11 cellular contexts compared by ENCODE assay signal in genomic region chr4:83851261-83852084, GRCh38.
DNase-seq lines count a peak whose midpoint lies in the region; ATAC-seq and TF ChIP-seq lines count a peak whose summit lies in the region.
"Had no signal": no experiment of that assay in that cellular context is flagged by ENCODE, and none has a peak within 500 bp of the region (broad histone marks: within the 10 kb centered on the region; RNA-seq: fewer than 3 reads in every experiment).

No MANE protein-coding gene starts in this region.

- no peak overlapping the region for H3K4me3 Mint-ChIP-seq in chondrocyte (ENCODE audit: unreplicated experiment)
- H3K4me3 Mint-ChIP-seq in CD4-positive, alpha-beta memory T cell, result no peak overlapping the region
- H3K4me3 Mint-ChIP-seq: activated naive CD8-positive, alpha-beta T cell treated with anti-CD3 and anti-CD28 coated beads, Interleukin-2, amount 10 ng/mL, durations not matched to agents 7 days and 5 days had no signal

- H3K4me1 Mint-ChIP-seq in chondrocyte (ENCODE audit: low read depth), result peaks cover 48% of the 10 kb centered on the region
- no peaks in the 10 kb centered on the region for H3K4me1 Mint-ChIP-seq in CD4-positive, alpha-beta memory T cell
- H3K4me1 Mint-ChIP-seq: activated naive CD8-positive, alpha-beta T cell treated with anti-CD3 and anti-CD28 coated beads, Interleukin-2, amount 10 ng/mL, durations not matched to agents 7 days and 5 days had no signal

- peak; percentile 89 for ATAC-seq in left lung
- ATAC-seq in GM18517 (IDR thresholded peaks at IDR 0.05; ENCODE audit: unreplicated experiment), result no peak

- H3K4me1 ChIP-seq in left lung, result peaks cover 0 to 3% of the 10 kb centered on the region in 2 donors
- no peaks in the 10 kb centered on the region for H3K4me1 ChIP-seq in CD4-positive, alpha-beta memory T cell (ENCODE audit: insufficient read depth, low read length)
- H3K4me1 ChIP-seq: right atrium auricular region had no signal

- H3K27ac Mint-ChIP-seq in chondrocyte (ENCODE audit: unreplicated experiment), result peak overlapping the region; percentile 77
- no peak overlapping the region for H3K27ac Mint-ChIP-seq in CD4-positive, alpha-beta memory T cell
- H3K27ac Mint-ChIP-seq: activated naive CD8-positive, alpha-beta T cell treated with anti-CD3 and anti-CD28 coated beads, Interleukin-2, amount 10 ng/mL, durations not matched to agents 7 days and 5 days had no signal

- peak overlapping the region; percentile 80 for H3K27ac ChIP-seq in AG04450 (ENCODE audit: low read depth, low read length)
- H3K27ac ChIP-seq in left lung, result no peak overlapping the region
- H3K27ac ChIP-seq in CD4-positive, alpha-beta memory T cell (ENCODE audit: low read depth, low read length), result no peak overlapping the region
- H3K27ac ChIP-seq: right atrium auricular region had no signal

- no peaks in the 10 kb centered on the region for H3K36me3 Mint-ChIP-seq in chondrocyte (ENCODE audit: low read depth)
- no peaks in the 10 kb centered on the region for H3K36me3 Mint-ChIP-seq in CD4-positive, alpha-beta memory T cell
- H3K36me3 Mint-ChIP-seq: activated naive CD8-positive, alpha-beta T cell treated with anti-CD3 and anti-CD28 coated beads, Interleukin-2, amount 10 ng/mL, durations not matched to agents 7 days and 5 days had no signal

- no peaks in the 10 kb centered on the region for H3K9me3 Mint-ChIP-seq in chondrocyte (ENCODE audit: low read depth)
- peaks cover 0 to 4% (median 0%) of the 10 kb centered on the region in 8 donors for H3K9me3 Mint-ChIP-seq in CD4-positive, alpha-beta memory T cell
- H3K9me3 Mint-ChIP-seq: activated naive CD8-positive, alpha-beta T cell treated with anti-CD3 and anti-CD28 coated beads, Interleukin-2, amount 10 ng/mL, durations not matched to agents 7 days and 5 days had no signal

- TF ChIP-seq CTCF in AG04450 (IDR thresholded peaks at IDR 0.05; ENCODE audit: low read depth, low read length) (no peak), chondrocyte (IDR thresholded peaks at IDR 0.05) (no peak), left lung (IDR thresholded peaks at IDR 0.05) (no peak)

- no peaks in the 10 kb centered on the region for H3K27me3 Mint-ChIP-seq in chondrocyte (ENCODE audit: low read depth)
- H3K27me3 Mint-ChIP-seq in CD4-positive, alpha-beta memory T cell, result no peaks in the 10 kb centered on the region

- CTCF ChIA-PET in AG04450 (lab: Charles Lee), result no interaction called here
- CTCF ChIA-PET in CD4-positive, alpha-beta memory T cell (lab: Charles Lee; ENCODE audit: partially characterized antibody), result no interaction called here

- intact Hi-C loops in left lung (cut with DNase I), result no loop called here
- intact Hi-C loops in CD4-positive, alpha-beta memory T cell (cut with micrococcal nuclease), result no loop called here

- POLR2A ChIA-PET in AG04450 (lab: Yijun Ruan, JAX), result interaction anchor here (0.7 kb wide), 1 partner anchor 1422 kb away, joined by 3 read pairs; no protein-coding TSS in a partner anchor
- POLR2A ChIA-PET in CD4-positive, alpha-beta memory T cell (lab: Charles Lee; ENCODE audit: partially characterized antibody), result no interaction called here

- DNase-seq in AG04450 (ENCODE audit: low read depth, low spot score) (no peak), LHCN-M2 (ENCODE audit: low read depth) (peak; percentile 66), chondrocyte (ENCODE audit: low spot score) (no peak), left lung (peak in 1 of 2 donors; percentile 29), SK-N-DZ (ENCODE audit: low spot score) (no peak)
- no peak for DNase-seq in CD4-positive, alpha-beta memory T cell
- DNase-seq in stimulated activated naive CD4-positive, alpha-beta T cell (lab: John Stamatoyannopoulos, UW), result no peak
- DNase-seq: activated CD4-positive, alpha-beta T cell treated with anti-CD3 and anti-CD28 coated beads, Interleukin-2, amount 50 U/mL, for 48 hours; activated naive CD8-positive, alpha-beta T cell treated with anti-CD3 and anti-CD28 coated beads, Interleukin-2, amount 10 ng/mL, durations not matched to agents 7 days and 5 days had no signal

- H3K9me3 ChIP-seq in AG04450 (ENCODE audit: control insufficient read depth, insufficient read depth, low read length) (no peaks in the 10 kb centered on the region), left lung (no peaks in the 10 kb centered on the region)
- H3K9me3 ChIP-seq in CD4-positive, alpha-beta memory T cell (ENCODE audit: control insufficient read depth in 1 of 2, low read length in 2 of 2), result no peaks in the 10 kb centered on the region
- H3K9me3 ChIP-seq: right atrium auricular region had no signal

- H3K27me3 ChIP-seq in AG04450 (ENCODE audit: control insufficient read depth, insufficient read depth, low read length), result no peaks in the 10 kb centered on the region
- no peaks in the 10 kb centered on the region for H3K27me3 ChIP-seq in left lung
- H3K27me3 ChIP-seq in CD4-positive, alpha-beta memory T cell (ENCODE audit: insufficient read depth, low read length), result no peaks in the 10 kb centered on the region
- H3K27me3 ChIP-seq: right atrium auricular region had no signal

- H3K4me3 ChIP-seq in AG04450 (ENCODE audit: low read depth, low read length), result no peak overlapping the region
- H3K4me3 ChIP-seq in left lung, result no peak overlapping the region
- H3K4me3 ChIP-seq in CD4-positive, alpha-beta memory T cell (ENCODE audit: low read length in 2 of 2), result no peak overlapping the region
- H3K4me3 ChIP-seq: right atrium auricular region had no signal

- no peaks in the 10 kb centered on the region for H3K36me3 ChIP-seq in left lung
- H3K36me3 ChIP-seq in CD4-positive, alpha-beta memory T cell (ENCODE audit: insufficient read depth, low read length), result no peaks in the 10 kb centered on the region
- H3K36me3 ChIP-seq: right atrium auricular region had no signal
